In genomic region chr5:151406322-151406947, GRCh38 we compare ENCODE assay signal across 11 cellular contexts. TPM values are rescaled to one million over a fixed set of nuclear protein-coding genes. Genes with fewer than 3 reads are reported as not detected.
A peak's percentile ranks its signal among the peaks of the same experiment; 100 is the strongest.
DNase-seq lines count a peak whose midpoint lies in the region; ATAC-seq, FAIRE-seq and TF ChIP-seq lines count a peak whose summit lies in the region.
"Had no signal": no experiment of that assay in that cellular context is flagged by ENCODE, and none has a peak within 500 bp of the region (broad histone marks: within the 10 kb centered on the region; RNA-seq: fewer than 3 reads in every experiment).

No MANE protein-coding gene starts in this region.

- H3K9ac ChIP-seq in liver (ENCODE audit: low read depth in 1 of 2, low read length in 2 of 2) = no peak overlapping the region

- no peak for FAIRE-seq in D721Med (lab: Jason Lieb, UNC)

- H3K4me3 Mint-ChIP-seq in WTC11 = no peak overlapping the region

- H3K27ac Mint-ChIP-seq in WTC11 = no peak overlapping the region

- H3K4me1 Mint-ChIP-seq in WTC11 = peaks cover 29% of the 10 kb centered on the region

- no peak overlapping the region for H3K4me3 ChIP-seq in liver (ENCODE audit: low read depth in 1 of 3, low read length in 3 of 3)
- H3K4me3 ChIP-seq in ovary = no peak overlapping the region

- CTCF ChIA-PET in WTC11 (lab: Charles Lee) = interaction anchor here (1.0 to 2.5 kb wide), 7 partner anchors 9 to 117 kb away, joined by 3 to 10 read pairs (median 5); partner anchors contain the start of genes SLC36A1 and SLC36A2

- H3K9me3 ChIP-seq in liver (ENCODE audit: control insufficient read depth in 4 of 4, low read length in 3 of 4) = peaks cover 0 to 3% (median 0%) of the 10 kb centered on the region in 4 donors
- peaks cover 0 to 4% of the 10 kb centered on the region in 2 donors for H3K9me3 ChIP-seq in ovary

- 78% methylated on average over 8 of the region's 8 CpGs for WGBS in liver
- 82 to 83% (median 83%) methylated on average over 8 of the region's 8 CpGs for WGBS in ovary, 3 donors

- no peak for TF ChIP-seq POLR2A in ovary (IDR thresholded peaks at IDR 0.05)

- TF ChIP-seq RAD21 in liver (IDR thresholded peaks at IDR 0.05) = no peak

- TF ChIP-seq CTCF in D721Med (IDR thresholded peaks at IDR 0.05; ENCODE audit: insufficient read depth, missing control alignments) = peak; percentile 18
- peak; percentile 20; the same call in 1 of the 2 replicates for TF ChIP-seq CTCF in WTC11 (IDR thresholded peaks at IDR 0.05)
- TF ChIP-seq CTCF in liver (IDR thresholded peaks at IDR 0.05; ENCODE audit: low read depth, low read length, missing input control) = peak; percentile 26
- TF ChIP-seq CTCF in ovary (IDR thresholded peaks at IDR 0.05) = no peak

- H3K27ac ChIP-seq in liver (ENCODE audit: low read depth in 1 of 2, low read length in 2 of 2) (no peak overlapping the region), ovary (no peak overlapping the region)

- H3K27me3 Mint-ChIP-seq in WTC11 (ENCODE audit: low read depth) = no peaks in the 10 kb centered on the region

- POLR2A ChIA-PET in WTC11 (lab: Charles Lee) = no interaction called here

- H3K36me3 Mint-ChIP-seq in WTC11 = peaks cover 9% of the 10 kb centered on the region

- no peak for DNase-seq in D721Med (ENCODE audit: insufficient read length, low spot score)
- DNase-seq in HT1080 (ENCODE audit: low read depth) = peak; percentile 32
- DNase-seq in WTC11 (ENCODE audit: low spot score) = peak; percentile 24
- DNase-seq in NCI-H2081 treated with DMSO at 0.1 percent for 48 hours (lab: John Stamatoyannopoulos, UW) = no peak
- no peak for DNase-seq in foreskin melanocyte
- DNase-seq in ovary = no peak
- DNase-seq: aorta, NCI-H2171 had no signal

- ATAC-seq in WTC11 (peak; percentile 76), HG03108 (IDR thresholded peaks at IDR 0.05; ENCODE audit: unreplicated experiment) (no peak)

- intact Hi-C loops in ovary (cut with DNase I) = no loop called here

- H3K36me3 ChIP-seq in liver (ENCODE audit: control insufficient read depth in 4 of 4, insufficient read depth in 3 of 4, low read depth in 1 of 4, low read length in 3 of 4) (no peaks in the 10 kb centered on the region), ovary (no peaks in the 10 kb centered on the region)

- H3K27me3 ChIP-seq in liver (ENCODE audit: control insufficient read depth in 4 of 4, insufficient read depth in 4 of 4, low read length in 3 of 4) (peaks cover 0 to 2% (median 0%) of the 10 kb centered on the region in 4 donors), ovary (no peaks in the 10 kb centered on the region)

- H3K9me3 Mint-ChIP-seq in WTC11 = peaks cover 25% of the 10 kb centered on the region

- no peaks in the 10 kb centered on the region for H3K4me1 ChIP-seq in liver (ENCODE audit: control insufficient read depth in 4 of 4, insufficient read depth in 4 of 4, low read length in 3 of 4)
- no peaks in the 10 kb centered on the region for H3K4me1 ChIP-seq in ovary (ENCODE audit: insufficient read depth)

- no peak for TF ChIP-seq EP300 in ovary (IDR thresholded peaks at IDR 0.05)

TF ChIP-seq in WTC11, 78 proteins besides CTCF, POLR2A, EP300 and RAD21:
- TF ChIP-seq GABPB1 (CRISPR knock-in tag; IDR thresholded peaks at IDR 0.05) (no peak), ATF6 (CRISPR knock-in tag; IDR thresholded peaks at IDR 0.05) (no peak), E2F5 (CRISPR knock-in tag; IDR thresholded peaks at IDR 0.05) (no peak), MAX (CRISPR knock-in tag; IDR thresholded peaks at IDR 0.05) (no peak), OVOL2 (CRISPR knock-in tag; IDR thresholded peaks at IDR 0.05; ENCODE audit: borderline replicate concordance) (no peak)

TF ChIP-seq in liver, 16 proteins besides CTCF, POLR2A, EP300 and RAD21:
- no peak for TF ChIP-seq GABPA (IDR thresholded peaks at IDR 0.05 in 1 of 2, conservative IDR thresholded peaks at IDR 0.05 in 1 of 2)
- TF ChIP-seq MAX (IDR thresholded peaks at IDR 0.05) = no peak
- no peak for TF ChIP-seq YY1 (IDR thresholded peaks at IDR 0.05)
- no peak for TF ChIP-seq FOXA2 (IDR thresholded peaks at IDR 0.05)
- TF ChIP-seq ZBTB33 (IDR thresholded peaks at IDR 0.05) = no peak
- no peak for TF ChIP-seq NR2F2 (IDR thresholded peaks at IDR 0.05)
- no peak for TF ChIP-seq REST (IDR thresholded peaks at IDR 0.05)
- no peak for TF ChIP-seq ATF3 (IDR thresholded peaks at IDR 0.05)

RNA-seq across cellular contexts. Expression of gene SLC36A1, which starts 41.0 kb away (rescaled TPM):
- total RNA-seq in HT1080 (2014; rRNA removed; shearing (Covaris generic)) = 7.4 and 10.6 TPM in 2 replicates
- 4.2 and 4.8 TPM in 2 replicates for polyA plus RNA-seq in HT1080 (2015; cell fraction: cytosol; rRNA removed)
- polyA plus RNA-seq in HT1080 (2015; cell fraction: nucleus; rRNA removed) = 8.3 and 8.5 TPM in 2 replicates
- total RNA-seq in WTC11 (2021) = 12.2 to 16.0 TPM (median 13.7 TPM) in 3 replicates
- 10 to 100 TPM in 1 of 2 donors, 1 to 10 TPM in 1; 3.9 to 18.8 TPM for total RNA-seq in liver
- 1 to 10 TPM; 1.6 to 2.9 TPM for polyA plus RNA-seq in liver
- 1 to 10 TPM; 3.6 to 9.7 (median 5.4) TPM for total RNA-seq in ovary
- polyA plus RNA-seq in ovary = 1 to 10 TPM; 1.9 to 6.0 TPM

RNA-seq across cellular contexts. Expression of gene SLC36A2, which starts 59.1 kb away (rescaled TPM):
- not detected in 2 replicates for total RNA-seq in HT1080 (2014; rRNA removed; shearing (Covaris generic))
- 0.06 and 0.07 TPM in 2 replicates for polyA plus RNA-seq in HT1080 (2015; cell fraction: cytosol; rRNA removed)
- polyA plus RNA-seq in HT1080 (2015; cell fraction: nucleus; rRNA removed) = 0.26 TPM in 1 of 2 replicates, not detected in the other
- total RNA-seq in WTC11 (2021) = not detected in 3 replicates
- total RNA-seq in liver = not detected
- not detected for polyA plus RNA-seq in liver
- not detected for total RNA-seq in ovary
- polyA plus RNA-seq in ovary = not detected
- total RNA-seq: aorta, pulmonary artery endothelial cell had no signal
- polyA plus RNA-seq: aorta had no signal

Comparison
In these comparisons a context has a peak if more than half of its experiments do, and no peak if none do; other contexts are left out.
1. DNase-seq: peak in HT1080 (single experiment) and WTC11 (single experiment); none in D721Med (single experiment), NCI-H2081 treated with DMSO at 0.1 percent for 48 hours (single experiment), foreskin melanocyte (single experiment) and ovary (0 of 5).
2. CTCF ChIP-seq: peak in D721Med (single experiment), WTC11 (single experiment) and liver (single experiment); none in ovary (0 of 3).